ENCODE assay signal across 8 cellular contexts in genomic region chr18:32289480-32290075, GRCh38.
DNase-seq lines count a peak whose midpoint lies in the region; ATAC-seq, FAIRE-seq and TF ChIP-seq lines count a peak whose summit lies in the region.

No MANE protein-coding gene starts in this region.

- H3K27me3 ChIP-seq in GM12878 (replicated peaks in 1 of 2; ENCODE audit: control insufficient read depth in 2 of 2, insufficient read depth in 2 of 2, low read length in 1 of 2), result no peaks in the 10 kb centered on the region

- no peaks in the 10 kb centered on the region for H3K4me1 ChIP-seq in GM12878 (ENCODE audit: control insufficient read depth, insufficient read depth, low read length)

- 0% methylated on average over 1 of the region's 1 CpG for WGBS in GM12878 (ENCODE audit: insufficient coverage, insufficient replicate concordance, low lambda C conversion rate, missing lambda C conversion rate)

- CTCF ChIA-PET in GM12878 (lab: Yijun Ruan, JAX), result interaction anchor here (1.0 to 2.5 kb wide), 11 partner anchors 10 to 262 kb away, joined by 3 to 16 read pairs (median 3); partner anchors contain the start of gene GAREM1

- ATAC-seq in GM19467 (IDR thresholded peaks at IDR 0.05; ENCODE audit: unreplicated experiment), result peak; percentile 90
- ATAC-seq in GM12878, result peak; percentile 84

- POLR2A ChIA-PET in GM12878 (lab: Charles Lee), result interaction anchor here (0.5 to 0.6 kb wide), 2 partner anchors 444 to 604 kb away, joined by 3 read pairs; no protein-coding TSS in a partner anchor

- RAD21 ChIA-PET in GM12878 (lab: Charles Lee; ENCODE audit: unreplicated experiment), result interaction anchor here (1.3 kb wide), 1 partner anchor 181 kb away, joined by 9 read pairs; the partner anchor contains the start of gene GAREM1

- no peak for TF ChIP-seq EP300 in GM12878 (IDR thresholded peaks at IDR 0.05; ENCODE audit: borderline replicate concordance in 1 of 2, control insufficient read depth in 1 of 2, low read depth in 2 of 2, low read length in 2 of 2)

- no peak for TF ChIP-seq POLR2A in GM12878 (IDR thresholded peaks at IDR 0.05; ENCODE audit: low read depth, low read length)

- H3K36me3 ChIP-seq in GM12878 (ENCODE audit: control insufficient read depth in 2 of 2, insufficient read depth in 2 of 2, low read length in 1 of 2), result no peaks in the 10 kb centered on the region

- peak; percentile 47 to 68 (median 63) for TF ChIP-seq CTCF in GM12878 (IDR thresholded peaks at IDR 0.05 in 2 of 3, conservative IDR thresholded peaks at IDR 0.05 in 1 of 3; ENCODE audit: control insufficient read depth in 2 of 3, extremely low read depth in 1 of 3, insufficient read depth in 1 of 3, low read depth in 3 of 3, low read length in 3 of 3)

- H4K20me1 ChIP-seq in GM12878 (ENCODE audit: control insufficient read depth, insufficient read depth), result no peaks in the 10 kb centered on the region

- no peak overlapping the region for H3K27ac ChIP-seq in GM12878 (ENCODE audit: control insufficient read depth, insufficient read depth)

- no peak overlapping the region for H3K9ac ChIP-seq in GM12878 (ENCODE audit: control insufficient read depth, insufficient read depth, low read length)

- in situ Hi-C loops in GM12878 (cut with MboI), result no loop called here

- DNase-seq in DMS153 (lab: John Stamatoyannopoulos, UW) (peak; percentile 26), HTR-8/SVneo (ENCODE audit: insufficient read length, low spot score) (peak; percentile 10), NCI-H82 treated with DMSO at 0.1 percent for 48 hours (lab: John Stamatoyannopoulos, UW; ENCODE audit: unreplicated experiment) (peak; percentile 48), GM12878 (ENCODE audit: low read depth, low spot score) (no peak), iris pigment epithelial cell (ENCODE audit: low read depth) (peak; percentile 71), stromal cell of bone marrow (ENCODE audit: low read depth) (peak; percentile 53), GF-D8 (lab: John Stamatoyannopoulos, UW) (no peak)

- no peak for FAIRE-seq in HTR-8/SVneo (lab: Jason Lieb, UNC)
- peak; percentile 49 for FAIRE-seq in GM12878 (lab: Jason Lieb, UNC)

- H3K4me2 ChIP-seq in GM12878 (ENCODE audit: control insufficient read depth, insufficient read depth), result no peak overlapping the region

- peak; percentile 53 for TF ChIP-seq RAD21 in GM12878 (IDR thresholded peaks at IDR 0.05; ENCODE audit: insufficient read depth, low read depth, low read length)

- SMC1A ChIA-PET in GM12878 (lab: Charles Lee; ENCODE audit: uncharacterized antibody, unreplicated experiment), result interaction anchor here (1.1 to 2.0 kb wide), 2 partner anchors 13 to 27 kb away, joined by 3 to 6 read pairs; no protein-coding TSS in a partner anchor

- intact Hi-C loops in GM12878 (cut with micrococcal nuclease; ENCODE audit: unreplicated experiment), result loop anchor here (5.0 kb wide), 1 partner anchor 263 kb away; no protein-coding TSS in a partner anchor

- no peak overlapping the region for H3K4me3 ChIP-seq in GM12878

- no peaks in the 10 kb centered on the region for H3K9me3 ChIP-seq in GM12878 (replicated peaks; ENCODE audit: control insufficient read depth, insufficient read depth, low read length)

- no peak overlapping the region for H2AFZ ChIP-seq in GM12878 (ENCODE audit: control insufficient read depth, low read depth, low read length)

- BruUV-seq in GM12878 (replicated peaks; lab: Mats Ljungman, UMichigan), result no TSS peak

- H3K79me2 ChIP-seq in GM12878 (ENCODE audit: control insufficient read depth, insufficient read depth, low read length), result no peaks in the 10 kb centered on the region

TF ChIP-seq in GM12878, 131 proteins besides CTCF, POLR2A, EP300 and RAD21:
- no peak for TF ChIP-seq RUNX3 (IDR thresholded peaks at IDR 0.05; ENCODE audit: low read length)
- TF ChIP-seq ATF3 (IDR thresholded peaks at IDR 0.05; ENCODE audit: borderline replicate concordance, extremely low read depth, low read depth, low read length), result no peak
- TF ChIP-seq IKZF2 (IDR thresholded peaks at IDR 0.05), result no peak
- no peak for TF ChIP-seq SPI1 (IDR thresholded peaks at IDR 0.05; ENCODE audit: borderline replicate concordance, insufficient read depth, low read depth, low read length)
- 0 out of 2 replicates have a peak, but pooled peaks have one; percentile 18 for TF ChIP-seq YY1 (IDR thresholded peaks at IDR 0.05; ENCODE audit: low read depth, low read length)
- TF ChIP-seq SMC3 (IDR thresholded peaks at IDR 0.05; ENCODE audit: borderline replicate concordance, low read length), result peak; percentile 40; the same call in 1 of the 2 replicates
- no peak for TF ChIP-seq ZNF207 (IDR thresholded peaks at IDR 0.05; ENCODE audit: borderline replicate concordance)
- no peak for TF ChIP-seq KAT2A (conservative IDR thresholded peaks at IDR 0.05; ENCODE audit: control insufficient read depth, low read depth, low read length)
- TF ChIP-seq, protein P1, sequence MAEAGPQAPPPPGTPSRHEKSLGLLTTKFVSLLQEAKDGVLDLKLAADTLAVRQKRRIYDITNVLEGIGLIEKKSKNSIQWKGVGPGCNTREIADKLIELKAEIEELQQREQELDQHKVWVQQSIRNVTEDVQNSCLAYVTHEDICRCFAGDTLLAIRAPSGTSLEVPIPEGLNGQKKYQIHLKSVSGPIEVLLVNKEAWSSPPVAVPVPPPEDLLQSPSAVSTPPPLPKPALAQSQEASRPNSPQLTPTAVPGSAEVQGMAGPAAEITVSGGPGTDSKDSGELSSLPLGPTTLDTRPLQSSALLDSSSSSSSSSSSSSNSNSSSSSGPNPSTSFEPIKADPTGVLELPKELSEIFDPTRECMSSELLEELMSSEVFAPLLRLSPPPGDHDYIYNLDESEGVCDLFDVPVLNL (IDR thresholded peaks at IDR 0.05; ENCODE audit: low read depth, low read length), result no peak
TF ChIP-seq in GM12878: peak in this region for 2.

Comparison
In these comparisons a context has a peak if more than half of its experiments do, and no peak if none do; other contexts are left out.
1. DNase-seq: peak in DMS153 (single experiment), HTR-8/SVneo (single experiment), NCI-H82 treated with DMSO at 0.1 percent for 48 hours (single experiment), iris pigment epithelial cell (single experiment) and stromal cell of bone marrow (single experiment); none in GM12878 (single experiment) and GF-D8 (single experiment).